ENCODE assay signal across 8 cellular contexts in genomic region chr16:28950648-28951409, GRCh38. TPM values are rescaled to one million over a fixed set of nuclear protein-coding genes. Genes with fewer than 3 reads are reported as not detected.
DNase-seq lines count a peak whose midpoint lies in the region; ATAC-seq and TF ChIP-seq lines count a peak whose summit lies in the region.

Gene NFATC2IP, plus strand, starts transcription at chr16:28950937. Its CDS starts 75 bp downstream, at chr16:28951012.

- H3K27ac ChIP-seq in CD8-positive, alpha-beta T cell (ENCODE audit: low read depth, low read length): peak within 1 kb of the TSS; percentile 61
- peak within 1 kb of the TSS; percentile 88 for H3K27ac ChIP-seq in lower lobe of right lung

- no peaks in the 10 kb centered on the region for H3K27me3 ChIP-seq in CD8-positive, alpha-beta T cell (ENCODE audit: insufficient read depth, low read length)
- H3K27me3 ChIP-seq in lower lobe of right lung (ENCODE audit: low read depth): no peaks in the 10 kb centered on the region

- intact Hi-C loops in CD8-positive, alpha-beta T cell (cut with DNase I, micrococcal nuclease): loop anchor here (1.0 to 10.0 kb wide), 12 partner anchors 15 to 1046 kb away; partner anchors contain the start of genes RABEP2 (in 2 of the 2), SH2B1 (in 2 of the 2), SPNS1 (in 2 of the 2) and TUFM (in 2 of the 2)
- intact Hi-C loops in lower lobe of right lung (cut with DNase I): no loop called here

- peak; percentile 92 for ATAC-seq in CD8-positive, alpha-beta T cell
- peak; percentile 93 for ATAC-seq in GM19467 (IDR thresholded peaks at IDR 0.05; ENCODE audit: unreplicated experiment)
- ATAC-seq in lower lobe of right lung: peak; percentile 98 to 99

- peaks cover 29% of the 10 kb centered on the region for H3K4me1 Mint-ChIP-seq in CD8-positive, alpha-beta T cell (ENCODE audit: low read depth)

- no peak for TF ChIP-seq CTCF in CD8-positive, alpha-beta T cell (IDR thresholded peaks at IDR 0.05)
- TF ChIP-seq CTCF in lower lobe of right lung (IDR thresholded peaks at IDR 0.05): no peak

- H3K36me3 Mint-ChIP-seq in CD8-positive, alpha-beta T cell: peaks cover 37% of the 10 kb centered on the region

- H3K36me3 ChIP-seq in CD8-positive, alpha-beta T cell (ENCODE audit: insufficient read depth, low read length): peaks cover 22% of the 10 kb centered on the region
- H3K36me3 ChIP-seq in lower lobe of right lung: peaks cover 35% of the 10 kb centered on the region

- H3K9me3 ChIP-seq in CD8-positive, alpha-beta T cell (ENCODE audit: low read length): no peaks in the 10 kb centered on the region
- no peaks in the 10 kb centered on the region for H3K9me3 ChIP-seq in lower lobe of right lung

- H3K4me3 Mint-ChIP-seq in CD8-positive, alpha-beta T cell: peak within 1 kb of the TSS; percentile 89

- H3K4me1 ChIP-seq in CD8-positive, alpha-beta T cell (ENCODE audit: insufficient read depth, low read length): peaks cover 17% of the 10 kb centered on the region
- H3K4me1 ChIP-seq in lower lobe of right lung: peaks cover 11% of the 10 kb centered on the region

- CTCF ChIA-PET in CD8-positive, alpha-beta T cell (lab: Charles Lee): no interaction called here

- DNase-seq in CD8-positive, alpha-beta T cell: peak; percentile 98 to 100 (median 99)
- DNase-seq in HS-27A (ENCODE audit: low read depth) (peak; percentile 98), NK-92 (lab: John Stamatoyannopoulos, UW; ENCODE audit: unreplicated experiment) (peak; percentile 92), lower lobe of right lung (peak; percentile 99)
- peak; percentile 98 to 99 for DNase-seq in activated CD8-positive, alpha-beta memory T cell treated with anti-CD3 and anti-CD28 coated beads for 1 hour (ENCODE audit: extremely low read depth in 1 of 2, low read depth in 1 of 2)
- peak; percentile 99 for DNase-seq in effector CD4-positive, alpha-beta T cell
- peak; percentile 98 to 100 (median 100) for DNase-seq in stimulated activated CD4-positive, alpha-beta T cell treated with anti-CD3 and anti-CD28 coated beads, TNF-alpha, amount 100 ng/mL, for 24 hours (ENCODE audit: low read depth in 3 of 3)

- POLR2A ChIA-PET in CD8-positive, alpha-beta T cell (lab: Charles Lee): interaction anchor here (0.6 to 1.9 kb wide), 7 partner anchors 22 to 129 kb away, joined by 3 to 11 read pairs (median 3); partner anchors contain the start of genes LAT, SH2B1 and TUFM

- H3K27me3 Mint-ChIP-seq in CD8-positive, alpha-beta T cell (ENCODE audit: low read depth): no peaks in the 10 kb centered on the region

- H3K27ac Mint-ChIP-seq in CD8-positive, alpha-beta T cell: peak within 1 kb of the TSS; percentile 85

- H3K9me3 Mint-ChIP-seq in CD8-positive, alpha-beta T cell: no peaks in the 10 kb centered on the region

- peak within 1 kb of the TSS; percentile 75 for H3K4me3 ChIP-seq in CD8-positive, alpha-beta T cell (ENCODE audit: low read depth, low read length)
- peak within 1 kb of the TSS; percentile 87 for H3K4me3 ChIP-seq in lower lobe of right lung

RNA-seq across cellular contexts. Expression of gene NFATC2IP, which starts in this region (rescaled TPM):
- total RNA-seq in CD8-positive, alpha-beta T cell: 10 to 100 TPM; 45.8 to 52.5 TPM
- total RNA-seq in lower lobe of right lung: 38.4 TPM

Comparison
In these comparisons a context has a peak if more than half of its experiments do, and no peak if none do; other contexts are left out.
1. Peak in every context shown above with its lines: DNase-seq, ATAC-seq, H3K4me3 ChIP-seq and H3K27ac ChIP-seq.